8 cellular contexts compared by ENCODE assay signal in genomic region chr2:14634885-14635871, GRCh38. TPM values are rescaled to one million over a fixed set of nuclear protein-coding genes. Genes with fewer than 3 reads are reported as not detected.
DNase-seq lines count a peak whose midpoint lies in the region; ATAC-seq lines count a peak whose summit lies in the region.

No MANE protein-coding gene starts in this region.

- H3K9me3 Mint-ChIP-seq in activated CD8-positive, alpha-beta T cell treated with anti-CD3 and anti-CD28 coated beads, Interleukin-2, amount 10 ng/mL, durations not matched to agents 7 days and 5 days (ENCODE audit: insufficient read depth): no peaks in the 10 kb centered on the region

- H3K4me1 ChIP-seq in adipocyte (ENCODE audit: control insufficient read depth, insufficient read depth, low read length): peaks cover 15% of the 10 kb centered on the region

- DNase-seq in Daoy (ENCODE audit: low read depth): peak; percentile 15
- peak; percentile 93 to 96 (median 95) for DNase-seq in NCI-H1417 (lab: John Stamatoyannopoulos, UW)
- DNase-seq in adipocyte (ENCODE audit: low read depth): peak; percentile 46
- DNase-seq in left cardiac atrium: peak; percentile 81
- peak; percentile 51 for DNase-seq in pons (ENCODE audit: low spot score)
- no peak for DNase-seq in activated CD8-positive, alpha-beta T cell treated with anti-CD3 and anti-CD28 coated beads, Interleukin-2, amount 10 ng/mL, durations not matched to agents 7 days and 5 days
- DNase-seq in Kasumi-1 (lab: John Stamatoyannopoulos, UW): no peak

- H3K36me3 ChIP-seq in adipocyte (ENCODE audit: control insufficient read depth, insufficient read depth, low read length, severe bottlenecking): no peaks in the 10 kb centered on the region

- H3K27me3 Mint-ChIP-seq in activated CD8-positive, alpha-beta T cell treated with anti-CD3 and anti-CD28 coated beads, Interleukin-2, amount 10 ng/mL, durations not matched to agents 7 days and 5 days (ENCODE audit: low read depth): peaks cover 50% of the 10 kb centered on the region

- ATAC-seq in left cardiac atrium: peak; percentile 27 to 47
- no peak for ATAC-seq in activated CD8-positive, alpha-beta T cell treated with anti-CD3 and anti-CD28 coated beads, Interleukin-2, amount 10 ng/mL, durations not matched to agents 7 days and 5 days
- ATAC-seq in GM19035 (IDR thresholded peaks at IDR 0.05; ENCODE audit: unreplicated experiment): no peak

- POLR2A ChIA-PET in activated CD8-positive, alpha-beta T cell treated with anti-CD3 and anti-CD28 coated beads, Interleukin-2, amount 10 ng/mL, durations not matched to agents 7 days and 5 days (lab: Charles Lee): no interaction called here

- peaks cover 4% of the 10 kb centered on the region for H3K36me3 Mint-ChIP-seq in activated CD8-positive, alpha-beta T cell treated with anti-CD3 and anti-CD28 coated beads, Interleukin-2, amount 10 ng/mL, durations not matched to agents 7 days and 5 days (ENCODE audit: low read depth)

- no peaks in the 10 kb centered on the region for H3K9me3 ChIP-seq in adipocyte (ENCODE audit: control insufficient read depth, low read length)

- no peak overlapping the region for H3K4me3 Mint-ChIP-seq in activated CD8-positive, alpha-beta T cell treated with anti-CD3 and anti-CD28 coated beads, Interleukin-2, amount 10 ng/mL, durations not matched to agents 7 days and 5 days

- intact Hi-C loops in left cardiac atrium (cut with DNase I): loop anchor here in 1 of 2 donors (5.0 kb wide), 1 partner anchor 208 kb away; no protein-coding TSS in a partner anchor

- H3K27ac Mint-ChIP-seq in activated CD8-positive, alpha-beta T cell treated with anti-CD3 and anti-CD28 coated beads, Interleukin-2, amount 10 ng/mL, durations not matched to agents 7 days and 5 days: no peak overlapping the region

- H3K9ac ChIP-seq in adipocyte (ENCODE audit: low read length): peak overlapping the region; percentile 53

- H3K4me3 ChIP-seq in adipocyte (ENCODE audit: low read length): peak overlapping the region; percentile 82

- peaks cover 34% of the 10 kb centered on the region for H3K27me3 ChIP-seq in adipocyte (replicated peaks; ENCODE audit: control insufficient read depth, insufficient read depth, low read length)

- CTCF ChIA-PET in activated CD8-positive, alpha-beta T cell treated with anti-CD3 and anti-CD28 coated beads, Interleukin-2, amount 10 ng/mL, durations not matched to agents 7 days and 5 days (lab: Charles Lee): no interaction called here

- H3K4me1 Mint-ChIP-seq in activated CD8-positive, alpha-beta T cell treated with anti-CD3 and anti-CD28 coated beads, Interleukin-2, amount 10 ng/mL, durations not matched to agents 7 days and 5 days (ENCODE audit: low read depth): no peaks in the 10 kb centered on the region

RNA-seq across cellular contexts. Expression of gene LRATD1, which starts 2.7 kb away (rescaled TPM):
- not detected in 2 replicates for total RNA-seq in Daoy (2014; rRNA removed; shearing (Covaris generic))
- 1 to 10 TPM in 1 of 2 donors, under 1 TPM in 1; 0.80 to 2.9 TPM for total RNA-seq in left cardiac atrium
- not detected for total RNA-seq in activated CD8-positive, alpha-beta T cell treated with anti-CD3 and anti-CD28 coated beads, Interleukin-2, amount 10 ng/mL, durations not matched to agents 7 days and 5 days

Comparison
In these comparisons a context has a peak if more than half of its experiments do, and no peak if none do; other contexts are left out.
1. DNase-seq: peak in Daoy (single experiment), NCI-H1417 (3 of 3), adipocyte (single experiment), left cardiac atrium (single experiment) and pons (single experiment); none in activated CD8-positive, alpha-beta T cell treated with anti-CD3 and anti-CD28 coated beads, Interleukin-2, amount 10 ng/mL, durations not matched to agents 7 days and 5 days (single experiment) and Kasumi-1 (0 of 2).
2. ATAC-seq: peak in left cardiac atrium (2 of 2); none in activated CD8-positive, alpha-beta T cell treated with anti-CD3 and anti-CD28 coated beads, Interleukin-2, amount 10 ng/mL, durations not matched to agents 7 days and 5 days (single experiment) and GM19035 (single experiment).